ENCODE assay signal across 8 cellular contexts in the genomic region with DNA sequence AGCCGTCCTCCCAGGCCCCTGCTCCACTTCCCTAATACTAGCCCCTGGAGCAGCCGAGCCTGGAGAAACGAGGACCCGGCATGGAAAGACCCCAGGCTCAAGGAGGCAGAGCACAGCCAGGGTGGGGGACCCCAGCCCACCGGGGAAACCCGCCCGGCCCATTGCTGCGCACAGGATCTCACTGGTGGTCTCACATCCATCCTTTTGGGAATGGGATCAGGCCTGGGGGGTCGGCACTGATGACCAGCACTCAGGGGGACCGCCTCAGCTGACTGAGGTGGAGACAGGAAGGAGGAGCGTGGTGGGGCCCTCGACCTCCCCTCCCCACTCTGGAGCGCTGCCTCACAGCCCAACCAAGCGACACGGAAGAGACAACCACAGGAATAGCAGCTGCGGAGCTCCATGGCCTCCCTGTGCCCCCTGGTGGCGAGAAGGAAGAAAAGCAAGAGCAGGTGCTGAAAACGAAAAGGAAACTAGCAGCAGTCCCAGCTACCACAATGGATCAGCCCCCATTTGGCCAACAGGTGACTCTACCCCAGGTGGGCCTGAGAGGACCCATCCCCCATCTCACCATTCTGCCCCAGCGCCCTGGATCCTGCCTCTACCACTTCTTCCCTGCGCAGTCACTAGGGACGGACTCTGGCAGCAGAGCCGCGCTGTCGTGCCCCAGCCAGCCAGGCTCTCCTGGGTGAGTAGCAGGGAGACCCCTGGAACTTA. TPM values are rescaled to one million over a fixed set of nuclear protein-coding genes. Genes with fewer than 3 reads are reported as not detected.
DNase-seq lines count a peak whose midpoint lies in the region; ATAC-seq and TF ChIP-seq lines count a peak whose summit lies in the region.
"Not testable (repeated sequence)": the region's sequence is repeated elsewhere in the genome, so short reads cannot be mapped to it uniquely, and the experiment has no call there.

No MANE protein-coding gene starts in this region.

- TF ChIP-seq POLR2A in upper lobe of left lung (IDR thresholded peaks at IDR 0.05): not testable (repeated sequence)

- H3K27me3 Mint-ChIP-seq in activated naive CD8-positive, alpha-beta T cell treated with anti-CD3 and anti-CD28 coated beads for 36 hours: not testable (repeated sequence)

- not testable (repeated sequence) for H3K4me2 ChIP-seq in SU-DHL-6 (ENCODE audit: low read depth, low read length, poor library complexity, severe bottlenecking)

- peak; percentile 19 for DNase-seq in NCI-H1092 (lab: John Stamatoyannopoulos, UW)
- DNase-seq in activated naive CD8-positive, alpha-beta T cell treated with anti-CD3 and anti-CD28 coated beads for 36 hours: peak; percentile 63
- peak; percentile 71 to 73 for DNase-seq in cardiac muscle cell (ENCODE audit: low read depth in 1 of 2, low spot score in 1 of 2)
- DNase-seq in pons (ENCODE audit: low spot score): peak; percentile 65
- peak; percentile 69 to 79 for DNase-seq in upper lobe of left lung

- not testable (repeated sequence) for H3F3A ChIP-seq in SU-DHL-6 (ENCODE audit: insufficient read depth)

- not testable (repeated sequence) for H3K9me3 ChIP-seq in SU-DHL-6 (ENCODE audit: insufficient read depth, low read length); cardiac muscle cell (ENCODE audit: low read depth); upper lobe of left lung

- ATAC-seq in HG02678 (IDR thresholded peaks at IDR 0.05; ENCODE audit: unreplicated experiment) (peak; percentile 92), upper lobe of left lung (ENCODE audit: low FRiP score in 2 of 2) (peak; percentile 81 to 89)

- peak overlapping the region; percentile 46 for H3K27ac Mint-ChIP-seq in activated naive CD8-positive, alpha-beta T cell treated with anti-CD3 and anti-CD28 coated beads for 36 hours

- H3K36me3 Mint-ChIP-seq in activated naive CD8-positive, alpha-beta T cell treated with anti-CD3 and anti-CD28 coated beads for 36 hours: not testable (repeated sequence)

- H3K4me1 ChIP-seq in cardiac muscle cell (ENCODE audit: low read depth): peaks cover 11% of the 10 kb centered on the region
- H3K4me1 ChIP-seq in upper lobe of left lung: peaks cover 8 to 23% (median 14%) of the 10 kb centered on the region in 4 donors

- H3K27ac ChIP-seq in SU-DHL-6 (ENCODE audit: low read depth, low read length); cardiac muscle cell: not testable (repeated sequence)
- H3K27ac ChIP-seq in upper lobe of left lung: peak overlapping the region in 1 of 4 donors; percentile 46

- H3K79me2 ChIP-seq in SU-DHL-6 (ENCODE audit: insufficient read depth, low read length): not testable (repeated sequence)

- peak overlapping the region; percentile 53 for H3K4me3 Mint-ChIP-seq in activated naive CD8-positive, alpha-beta T cell treated with anti-CD3 and anti-CD28 coated beads for 36 hours

- 30 to 53% methylated on average over 10 to 18 of the region's 24 CpGs for WGBS in upper lobe of left lung, 2 donors

- H3K9me2 ChIP-seq in SU-DHL-6 (replicated peaks; ENCODE audit: insufficient read depth, low read length): not testable (repeated sequence)

- not testable (repeated sequence) for H3K9ac ChIP-seq in SU-DHL-6 (ENCODE audit: low read length)

- TF ChIP-seq CTCF in GM12872 (IDR thresholded peaks at IDR 0.05; ENCODE audit: insufficient read depth, low read depth, low read length): peak; percentile 82
- TF ChIP-seq CTCF in SU-DHL-6 (IDR thresholded peaks at IDR 0.05; ENCODE audit: insufficient read depth, low read length, poor library complexity, severe bottlenecking): peak; percentile 40
- TF ChIP-seq CTCF in cardiac muscle cell (IDR thresholded peaks at IDR 0.05; ENCODE audit: low read depth, low read length): peak; percentile 68
- TF ChIP-seq CTCF in upper lobe of left lung (IDR thresholded peaks at IDR 0.05): peak in 5 of 6 experiments; percentile 52 to 83 (median 77)

- not testable (repeated sequence) for H2AFZ ChIP-seq in SU-DHL-6 (ENCODE audit: low read depth, low read length, severe bottlenecking)

- not testable (repeated sequence) for H4K20me1 ChIP-seq in SU-DHL-6 (ENCODE audit: low read depth, low read length)

- H3K4me1 Mint-ChIP-seq in activated naive CD8-positive, alpha-beta T cell treated with anti-CD3 and anti-CD28 coated beads for 36 hours: peaks cover 18% of the 10 kb centered on the region

- H3K27me3 ChIP-seq in SU-DHL-6 (ENCODE audit: low read length); upper lobe of left lung: not testable (repeated sequence)
- peaks cover 72% of the 10 kb centered on the region for H3K27me3 ChIP-seq in cardiac muscle cell

- H3K9me3 Mint-ChIP-seq in activated naive CD8-positive, alpha-beta T cell treated with anti-CD3 and anti-CD28 coated beads for 36 hours: not testable (repeated sequence)

- not testable (repeated sequence) for H3K36me3 ChIP-seq in SU-DHL-6 (ENCODE audit: low read length); cardiac muscle cell; upper lobe of left lung

- H3K4me3 ChIP-seq in SU-DHL-6 (ENCODE audit: insufficient read depth, low read length, poor library complexity, severe bottlenecking); cardiac muscle cell: not testable (repeated sequence)
- peak overlapping the region in 3 of 4 donors; percentile 14 to 29 (median 28) for H3K4me3 ChIP-seq in upper lobe of left lung

- not testable (repeated sequence) for TF ChIP-seq EP300 in upper lobe of left lung (IDR thresholded peaks at IDR 0.05)

RNA-seq across cellular contexts. Expression of a gene that starts 31.9 kb away (rescaled TPM):
- total RNA-seq in activated naive CD8-positive, alpha-beta T cell treated with anti-CD3 and anti-CD28 coated beads for 36 hours: 1 to 10 TPM in 1 of 2 experiments, under 1 TPM in 1; 0.89 to 1.4 TPM
- total RNA-seq in cardiac muscle cell (44.3 and 45.0 TPM in 2 replicates), upper lobe of left lung (1,000 to 10,000 TPM in 1 of 6 donors, 100 to 1,000 TPM in 5; 325 to 1,095 (median 550) TPM)
- 13.7 and 16.7 TPM in 2 replicates for polyA plus RNA-seq in cardiac muscle cell

RNA-seq across cellular contexts. Expression of a gene that starts 34.4 kb away (rescaled TPM):
- total RNA-seq in activated naive CD8-positive, alpha-beta T cell treated with anti-CD3 and anti-CD28 coated beads for 36 hours: 1 to 10 TPM; 1.6 to 2.0 TPM
- total RNA-seq in cardiac muscle cell (not detected in 2 replicates), upper lobe of left lung (under 1 TPM in 4 of 6 donors, not detected in 2; 0.15 to 0.51 (median 0.21) TPM)
- polyA plus RNA-seq in cardiac muscle cell: not detected in 2 replicates

Comparison
In these comparisons a context has a peak if more than half of its experiments do, and no peak if none do; other contexts are left out.
1. DNase-seq: peak in every context shown above with its lines; median percentile 74 in upper lobe of left lung; 72 in cardiac muscle cell; 65 in pons; 63 in activated naive CD8-positive, alpha-beta T cell treated with anti-CD3 and anti-CD28 coated beads for 36 hours; 19 in NCI-H1092.
2. RNA of a gene that starts 31.9 kb away (total RNA-seq): 325 to 1,095 TPM in upper lobe of left lung and 44.3 to 45.0 TPM in cardiac muscle cell; 0.89 to 1.4 TPM in activated naive CD8-positive, alpha-beta T cell treated with anti-CD3 and anti-CD28 coated beads for 36 hours; every median in the first group is over 10 times any median in the second.
3. Peak in every context shown above with its lines, with median percentiles within 50 percentile points of each other: CTCF ChIP-seq.